ENCODE assay signal across 10 cellular contexts in genomic region chr13:22126433-22127021, GRCh38.
DNase-seq lines count a peak whose midpoint lies in the region; ATAC-seq lines count a peak whose summit lies in the region.
"Had no signal": no experiment of that assay in that cellular context is flagged by ENCODE, and none has a peak within 500 bp of the region (broad histone marks: within the 10 kb centered on the region; RNA-seq: fewer than 3 reads in every experiment).

No MANE protein-coding gene starts in this region.

- H3K4me1 Mint-ChIP-seq in activated naive CD8-positive, alpha-beta T cell treated with anti-CD3 and anti-CD28 coated beads, Interleukin-2, amount 50 U/mL, for 24 hours = peaks cover 66% of the 10 kb centered on the region

- peak overlapping the region; percentile 12 for H3K4me3 Mint-ChIP-seq in activated naive CD8-positive, alpha-beta T cell treated with anti-CD3 and anti-CD28 coated beads, Interleukin-2, amount 50 U/mL, for 24 hours

- H3K9me3 Mint-ChIP-seq in activated naive CD8-positive, alpha-beta T cell treated with anti-CD3 and anti-CD28 coated beads, Interleukin-2, amount 50 U/mL, for 24 hours = peaks cover 6% of the 10 kb centered on the region

- ATAC-seq in GM18519 (IDR thresholded peaks at IDR 0.05; ENCODE audit: low FRiP score, unreplicated experiment) (peak; percentile 95), GM21515 (IDR thresholded peaks at IDR 0.05; ENCODE audit: unreplicated experiment) (peak; percentile 95), HG03378 (IDR thresholded peaks at IDR 0.05; ENCODE audit: unreplicated experiment) (peak; percentile 98)
- ATAC-seq in activated naive CD8-positive, alpha-beta T cell treated with anti-CD3 and anti-CD28 coated beads, Interleukin-2, amount 50 U/mL, for 24 hours = peak; percentile 76
- ATAC-seq: K562, Right ventricle myocardium inferior had no signal

- H3K36me3 Mint-ChIP-seq in activated naive CD8-positive, alpha-beta T cell treated with anti-CD3 and anti-CD28 coated beads, Interleukin-2, amount 50 U/mL, for 24 hours (ENCODE audit: low read depth) = peaks cover 12% of the 10 kb centered on the region

- H3K27me3 Mint-ChIP-seq in activated naive CD8-positive, alpha-beta T cell treated with anti-CD3 and anti-CD28 coated beads, Interleukin-2, amount 50 U/mL, for 24 hours = no peaks in the 10 kb centered on the region

- H3K27ac Mint-ChIP-seq in activated naive CD8-positive, alpha-beta T cell treated with anti-CD3 and anti-CD28 coated beads, Interleukin-2, amount 50 U/mL, for 24 hours = peak overlapping the region; percentile 32

- no peak for DNase-seq in activated naive CD8-positive, alpha-beta T cell treated with anti-CD3 and anti-CD28 coated beads, Interleukin-2, amount 50 U/mL, for 24 hours
- DNase-seq in dermis blood vessel endothelial cell = no peak
- DNase-seq in DMS53 treated with DMSO at 0.1 percent for 48 hours (lab: John Stamatoyannopoulos, UW; ENCODE audit: unreplicated experiment) = no peak
- no peak for DNase-seq in LoVo (ENCODE audit: low spot score)
- DNase-seq in activated CD4-positive, alpha-beta T cell treated with anti-CD3 and anti-CD28 coated beads, Interleukin-2, amount 50 U/mL, for 48 hours = no peak
